Comparison of ENCODE assay signal across 22 cellular contexts in the genomic region with DNA sequence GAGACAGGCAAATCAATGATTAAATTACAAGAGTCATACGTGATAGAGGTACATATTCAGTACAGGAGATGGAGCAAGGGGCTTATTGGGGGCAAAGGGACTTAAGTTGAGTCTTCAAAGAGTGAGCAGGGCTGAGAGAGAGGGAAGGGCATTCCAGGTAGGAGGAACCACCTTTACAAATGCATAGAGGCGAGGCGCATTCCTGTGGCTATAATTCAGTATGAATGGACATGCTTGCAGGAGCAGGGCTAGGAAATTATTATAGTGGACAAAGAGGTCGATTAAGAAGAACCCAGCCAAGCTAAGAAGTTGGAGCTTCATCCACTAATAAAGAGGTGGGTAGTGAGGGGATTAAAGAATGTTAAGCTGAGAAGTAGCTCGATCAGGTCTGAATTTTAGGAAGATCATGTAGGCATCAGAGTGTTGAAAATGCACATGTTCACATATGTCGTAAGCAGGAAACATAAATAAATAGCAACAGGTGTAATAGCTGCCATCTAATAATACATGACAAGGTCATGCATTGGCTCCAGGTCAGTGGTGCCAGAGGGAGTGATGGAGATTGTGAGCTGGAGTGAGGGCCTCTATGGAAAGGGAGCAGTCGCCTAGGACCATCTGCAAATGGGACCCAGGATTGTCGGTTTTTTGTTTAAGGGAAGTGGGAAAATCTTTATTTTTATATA.
"Had no signal": no experiment of that assay in that cellular context is flagged by ENCODE, and none has a peak within 500 bp of the region (broad histone marks: within the 10 kb centered on the region; RNA-seq: fewer than 3 reads in every experiment).

No MANE protein-coding gene starts in this region.

- H3K36me3 ChIP-seq: brain microvascular endothelial cell had no signal

- H3K9me3 Mint-ChIP-seq: activated B cell treated with CpG ODN at 0.5 μM for 24 hours; activated CD4-positive, alpha-beta memory T cell treated with anti-CD3 and anti-CD28 coated beads for 36 hours; activated CD4-positive, alpha-beta T cell treated with anti-CD3 and anti-CD28 coated beads, Interleukin-2, amount 10 ng/mL, durations not matched to agents 7 days and 5 days; activated naive CD4-positive, alpha-beta T cell treated with anti-CD3 and anti-CD28 coated beads for 36 hours; activated naive CD8-positive, alpha-beta T cell treated with anti-CD3 and anti-CD28 coated beads for 36 hours; activated T-cell treated with anti-CD3 and anti-CD28 coated beads, Interleukin-2, amount 50 U/mL, for 4 hours; T-cell had no signal

- H3K27me3 Mint-ChIP-seq: activated CD4-positive, alpha-beta memory T cell treated with anti-CD3 and anti-CD28 coated beads for 36 hours; activated CD4-positive, alpha-beta T cell treated with anti-CD3 and anti-CD28 coated beads, Interleukin-2, amount 10 ng/mL, durations not matched to agents 7 days and 5 days; activated naive CD8-positive, alpha-beta T cell treated with anti-CD3 and anti-CD28 coated beads for 36 hours; T-cell had no signal

- H3K4me1 Mint-ChIP-seq: activated CD4-positive, alpha-beta T cell treated with anti-CD3 and anti-CD28 coated beads, Interleukin-2, amount 10 ng/mL, durations not matched to agents 7 days and 5 days; activated naive CD8-positive, alpha-beta T cell treated with anti-CD3 and anti-CD28 coated beads for 36 hours; T-cell had no signal

- DNase-seq: activated B cell treated with CpG ODN at 0.5 μM for 24 hours; activated CD4-positive, alpha-beta memory T cell treated with anti-CD3 and anti-CD28 coated beads for 36 hours; activated CD4-positive, alpha-beta T cell treated with anti-CD3 and anti-CD28 coated beads for 1 hour; activated CD4-positive, alpha-beta T cell treated with anti-CD3 and anti-CD28 coated beads, Interleukin-2, amount 10 ng/mL, durations not matched to agents 7 days and 5 days; activated CD8-positive, alpha-beta memory T cell treated with anti-CD3 and anti-CD28 coated beads for 24 hours; activated gamma-delta T cell; activated naive CD4-positive, alpha-beta T cell treated with anti-CD3 and anti-CD28 coated beads for 36 hours; activated naive CD8-positive, alpha-beta T cell treated with anti-CD3 and anti-CD28 coated beads for 36 hours; activated T-cell treated with anti-CD3 and anti-CD28 coated beads, Interleukin-2, amount 50 U/mL, for 4 hours; brain microvascular endothelial cell; caudate nucleus; Karpas-422; NCI-H1048; NCI-H2029; NCI-H2107; NCI-H510A treated with DMSO at 0.1 percent for 48 hours; NCI-H69; SIG-M5; T-cell; T-helper 2 cell; T1000 had no signal

- H3K36me3 Mint-ChIP-seq: activated CD4-positive, alpha-beta memory T cell treated with anti-CD3 and anti-CD28 coated beads for 36 hours; activated naive CD8-positive, alpha-beta T cell treated with anti-CD3 and anti-CD28 coated beads for 36 hours; T-cell had no signal

- H3K4me3 Mint-ChIP-seq: activated B cell treated with CpG ODN at 0.5 μM for 24 hours; activated CD4-positive, alpha-beta memory T cell treated with anti-CD3 and anti-CD28 coated beads for 36 hours; activated CD4-positive, alpha-beta T cell treated with anti-CD3 and anti-CD28 coated beads, Interleukin-2, amount 10 ng/mL, durations not matched to agents 7 days and 5 days; activated naive CD4-positive, alpha-beta T cell treated with anti-CD3 and anti-CD28 coated beads for 36 hours; activated naive CD8-positive, alpha-beta T cell treated with anti-CD3 and anti-CD28 coated beads for 36 hours; activated T-cell treated with anti-CD3 and anti-CD28 coated beads, Interleukin-2, amount 50 U/mL, for 4 hours; T-cell had no signal

- ATAC-seq: activated T-cell treated with anti-CD3 and anti-CD28 coated beads, Interleukin-2, amount 50 U/mL, for 4 hours; T-cell had no signal

- H3K27me3 ChIP-seq: brain microvascular endothelial cell had no signal

- H3K27ac ChIP-seq: brain microvascular endothelial cell had no signal

- FAIRE-seq: TTC549 had no signal

- H3K27ac Mint-ChIP-seq: activated B cell treated with CpG ODN at 0.5 μM for 24 hours; activated CD4-positive, alpha-beta memory T cell treated with anti-CD3 and anti-CD28 coated beads for 36 hours; activated CD4-positive, alpha-beta T cell treated with anti-CD3 and anti-CD28 coated beads, Interleukin-2, amount 10 ng/mL, durations not matched to agents 7 days and 5 days; activated naive CD4-positive, alpha-beta T cell treated with anti-CD3 and anti-CD28 coated beads for 36 hours; activated naive CD8-positive, alpha-beta T cell treated with anti-CD3 and anti-CD28 coated beads for 36 hours; T-cell had no signal
